Comparison of ENCODE assay signal across 1 cellular context in the genomic region with DNA sequence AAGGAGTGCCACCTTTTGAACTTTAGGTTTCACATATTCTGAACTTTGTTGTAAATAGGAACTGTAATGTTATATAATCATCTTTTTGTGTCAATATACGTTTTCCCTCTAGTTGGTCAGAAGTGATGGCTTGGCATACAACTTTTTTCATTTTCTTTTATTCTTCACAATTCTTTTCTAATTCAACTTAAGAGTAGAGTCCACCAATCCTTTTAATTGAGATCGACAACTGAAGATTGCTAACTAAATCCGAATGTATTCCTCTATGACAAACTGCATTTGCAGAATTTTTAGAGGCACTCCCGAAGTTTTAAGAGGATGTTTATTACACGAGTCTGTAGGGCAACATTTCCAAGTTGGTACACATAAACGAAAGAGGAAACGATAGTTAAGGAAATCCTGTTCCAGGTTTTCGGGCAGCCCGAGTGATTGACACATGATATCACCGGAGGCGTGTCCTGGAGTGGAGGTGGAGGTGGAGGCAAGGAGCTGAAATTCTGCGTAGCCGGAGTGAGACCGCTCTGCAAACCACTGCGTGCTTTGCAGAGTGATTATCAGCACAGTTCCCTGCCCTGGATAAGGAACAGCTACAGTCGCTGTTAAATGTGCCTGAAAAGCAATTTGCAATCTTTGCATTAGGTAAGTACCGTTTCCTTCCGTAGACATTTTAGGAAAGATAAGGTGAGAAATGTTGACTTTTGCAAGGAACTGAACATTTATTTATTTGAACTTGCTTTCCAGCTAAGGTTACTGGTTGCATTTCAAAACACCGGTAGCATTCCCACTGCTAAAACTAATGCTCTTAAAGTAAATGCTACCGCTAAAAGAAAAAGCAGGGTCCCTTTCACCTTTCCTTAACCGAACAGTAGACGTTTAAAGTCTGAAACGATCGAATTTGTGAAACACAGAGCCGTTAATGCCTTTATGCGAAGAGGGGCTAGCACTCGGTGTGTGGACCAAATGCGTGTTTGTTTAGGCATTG.
TF ChIP-seq lines count a peak whose summit lies in the region.

A gene with protein sequence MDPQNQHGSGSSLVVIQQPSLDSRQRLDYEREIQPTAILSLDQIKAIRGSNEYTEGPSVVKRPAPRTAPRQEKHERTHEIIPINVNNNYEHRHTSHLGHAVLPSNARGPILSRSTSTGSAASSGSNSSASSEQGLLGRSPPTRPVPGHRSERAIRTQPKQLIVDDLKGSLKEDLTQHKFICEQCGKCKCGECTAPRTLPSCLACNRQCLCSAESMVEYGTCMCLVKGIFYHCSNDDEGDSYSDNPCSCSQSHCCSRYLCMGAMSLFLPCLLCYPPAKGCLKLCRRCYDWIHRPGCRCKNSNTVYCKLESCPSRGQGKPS (plus strand): TSS at position 502 of the 982 bp plus-strand sequence. CDS start 4,797 bp downstream, outside the sequence.

TF ChIP-seq in HepG2, 621 proteins besides CTCF, POLR2A, EP300 and RAD21 (continued from another document and continues in another):
- TF ChIP-seq, protein P1, sequence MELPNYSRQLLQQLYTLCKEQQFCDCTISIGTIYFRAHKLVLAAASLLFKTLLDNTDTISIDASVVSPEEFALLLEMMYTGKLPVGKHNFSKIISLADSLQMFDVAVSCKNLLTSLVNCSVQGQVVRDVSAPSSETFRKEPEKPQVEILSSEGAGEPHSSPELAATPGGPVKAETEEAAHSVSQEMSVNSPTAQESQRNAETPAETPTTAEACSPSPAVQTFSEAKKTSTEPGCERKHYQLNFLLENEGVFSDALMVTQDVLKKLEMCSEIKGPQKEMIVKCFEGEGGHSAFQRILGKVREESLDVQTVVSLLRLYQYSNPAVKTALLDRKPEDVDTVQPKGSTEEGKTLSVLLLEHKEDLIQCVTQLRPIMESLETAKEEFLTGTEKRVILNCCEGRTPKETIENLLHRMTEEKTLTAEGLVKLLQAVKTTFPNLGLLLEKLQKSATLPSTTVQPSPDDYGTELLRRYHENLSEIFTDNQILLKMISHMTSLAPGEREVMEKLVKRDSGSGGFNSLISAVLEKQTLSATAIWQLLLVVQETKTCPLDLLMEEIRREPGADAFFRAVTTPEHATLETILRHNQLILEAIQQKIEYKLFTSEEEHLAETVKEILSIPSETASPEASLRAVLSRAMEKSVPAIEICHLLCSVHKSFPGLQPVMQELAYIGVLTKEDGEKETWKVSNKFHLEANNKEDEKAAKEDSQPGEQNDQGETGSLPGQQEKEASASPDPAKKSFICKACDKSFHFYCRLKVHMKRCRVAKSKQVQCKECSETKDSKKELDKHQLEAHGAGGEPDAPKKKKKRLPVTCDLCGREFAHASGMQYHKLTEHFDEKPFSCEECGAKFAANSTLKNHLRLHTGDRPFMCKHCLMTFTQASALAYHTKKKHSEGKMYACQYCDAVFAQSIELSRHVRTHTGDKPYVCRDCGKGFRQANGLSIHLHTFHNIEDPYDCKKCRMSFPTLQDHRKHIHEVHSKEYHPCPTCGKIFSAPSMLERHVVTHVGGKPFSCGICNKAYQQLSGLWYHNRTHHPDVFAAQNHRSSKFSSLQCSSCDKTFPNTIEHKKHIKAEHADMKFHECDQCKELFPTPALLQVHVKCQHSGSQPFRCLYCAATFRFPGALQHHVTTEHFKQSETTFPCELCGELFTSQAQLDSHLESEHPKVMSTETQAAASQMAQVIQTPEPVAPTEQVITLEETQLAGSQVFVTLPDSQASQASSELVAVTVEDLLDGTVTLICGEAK (IDR thresholded peaks at IDR 0.05), result no peak
- TF ChIP-seq, protein P1 (CRISPR knock-in tag; IDR thresholded peaks at IDR 0.05), result no peak; the same call in 1 of the 2 replicates
- TF ChIP-seq CENPX (CRISPR knock-in tag; IDR thresholded peaks at IDR 0.05) (no peak), YEATS2 (CRISPR knock-in tag; IDR thresholded peaks at IDR 0.05; ENCODE audit: borderline replicate concordance) (no peak; the same call in 1 of the 2 replicates), ZNF343 (CRISPR knock-in tag; IDR thresholded peaks at IDR 0.05) (no peak), MAFG (CRISPR knock-in tag; IDR thresholded peaks at IDR 0.05) (no peak), JUNB (CRISPR knock-in tag; IDR thresholded peaks at IDR 0.05; ENCODE audit: borderline replicate concordance) (no peak), MAF1 (CRISPR knock-in tag; IDR thresholded peaks at IDR 0.05; ENCODE audit: borderline replicate concordance) (no peak), KDM3A (CRISPR knock-in tag; IDR thresholded peaks at IDR 0.05; ENCODE audit: low read depth) (no peak; the same call in 1 of the 2 replicates), RBM22 (optimal IDR thresholded peaks at IDR 0.05; ENCODE audit: low read length) (no peak), DR1 (CRISPR knock-in tag; IDR thresholded peaks at IDR 0.05) (peak; percentile 64; the same call in 1 of the 2 replicates), ZFX (CRISPR knock-in tag; IDR thresholded peaks at IDR 0.05; ENCODE audit: low read depth) (no peak), ZNF879 (CRISPR knock-in tag; IDR thresholded peaks at IDR 0.05) (no peak), PAF1 (CRISPR knock-in tag; IDR thresholded peaks at IDR 0.05) (no peak), TBX3 (IDR thresholded peaks at IDR 0.05; ENCODE audit: borderline replicate concordance) (no peak), ZNF570 (CRISPR knock-in tag; IDR thresholded peaks at IDR 0.05; ENCODE audit: borderline replicate concordance) (no peak; the same call in 1 of the 2 replicates), CHD2 (IDR thresholded peaks at IDR 0.05; ENCODE audit: low read depth, low read length) (no peak), STAG1 (CRISPR knock-in tag; IDR thresholded peaks at IDR 0.05) (peak; percentile 41), ZNF143 (CRISPR knock-in tag; IDR thresholded peaks at IDR 0.05) (no peak), SAP130 (CRISPR knock-in tag; IDR thresholded peaks at IDR 0.05; ENCODE audit: low read depth) (peak; percentile 89), DNMT3B (CRISPR knock-in tag; conservative IDR thresholded peaks at IDR 0.05) (peak; percentile 55; the same call in 1 of the 2 replicates), ZNF30 (CRISPR knock-in tag; IDR thresholded peaks at IDR 0.05) (no peak), ZNF205 (CRISPR knock-in tag; IDR thresholded peaks at IDR 0.05) (no peak), IRF2 (CRISPR knock-in tag; IDR thresholded peaks at IDR 0.05) (peak; percentile 95), ZNF792 (CRISPR knock-in tag; IDR thresholded peaks at IDR 0.05) (peak; percentile 26; the same call in 1 of the 2 replicates), BCL6 (CRISPR knock-in tag; IDR thresholded peaks at IDR 0.05) (peak; percentile 69; the same call in 1 of the 2 replicates), ZNF720 (CRISPR knock-in tag; IDR thresholded peaks at IDR 0.05) (no peak), ONECUT2 (CRISPR knock-in tag; IDR thresholded peaks at IDR 0.05) (no peak), ZNF772 (CRISPR knock-in tag; IDR thresholded peaks at IDR 0.05) (no peak), ZNF703 (CRISPR knock-in tag; IDR thresholded peaks at IDR 0.05; ENCODE audit: borderline replicate concordance) (no peak), PCBP2 (optimal IDR thresholded peaks at IDR 0.05; ENCODE audit: low read depth, low read length, poor library complexity, severe bottlenecking) (no peak), FOSL2 (CRISPR knock-in tag; IDR thresholded peaks at IDR 0.05) (peak; percentile 72), BHLHE40 (IDR thresholded peaks at IDR 0.05; ENCODE audit: low read length) (0 out of 2 replicates have a peak, but pooled peaks have one; percentile 37), HHEX (CRISPR knock-in tag; IDR thresholded peaks at IDR 0.05) (0 out of 2 replicates have a peak, but pooled peaks have one; percentile 13), GATAD1 (CRISPR knock-in tag; IDR thresholded peaks at IDR 0.05) (peak; percentile 43)
- TF ChIP-seq, protein P2, sequence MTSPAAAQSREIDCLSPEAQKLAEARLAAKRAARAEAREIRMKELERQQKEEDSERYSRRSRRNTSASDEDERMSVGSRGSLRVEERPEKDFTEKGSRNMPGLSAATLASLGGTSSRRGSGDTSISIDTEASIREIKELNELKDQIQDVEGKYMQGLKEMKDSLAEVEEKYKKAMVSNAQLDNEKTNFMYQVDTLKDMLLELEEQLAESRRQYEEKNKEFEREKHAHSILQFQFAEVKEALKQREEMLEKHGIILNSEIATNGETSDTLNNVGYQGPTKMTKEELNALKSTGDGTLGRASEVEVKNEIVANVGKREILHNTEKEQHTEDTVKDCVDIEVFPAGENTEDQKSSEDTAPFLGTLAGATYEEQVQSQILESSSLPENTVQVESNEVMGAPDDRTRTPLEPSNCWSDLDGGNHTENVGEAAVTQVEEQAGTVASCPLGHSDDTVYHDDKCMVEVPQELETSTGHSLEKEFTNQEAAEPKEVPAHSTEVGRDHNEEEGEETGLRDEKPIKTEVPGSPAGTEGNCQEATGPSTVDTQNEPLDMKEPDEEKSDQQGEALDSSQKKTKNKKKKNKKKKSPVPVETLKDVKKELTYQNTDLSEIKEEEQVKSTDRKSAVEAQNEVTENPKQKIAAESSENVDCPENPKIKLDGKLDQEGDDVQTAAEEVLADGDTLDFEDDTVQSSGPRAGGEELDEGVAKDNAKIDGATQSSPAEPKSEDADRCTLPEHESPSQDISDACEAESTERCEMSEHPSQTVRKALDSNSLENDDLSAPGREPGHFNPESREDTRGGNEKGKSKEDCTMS (CRISPR knock-in tag; conservative IDR thresholded peaks at IDR 0.05), result 0 out of 2 replicates have a peak, but pooled peaks have one; percentile 27
- TF ChIP-seq, protein P3, sequence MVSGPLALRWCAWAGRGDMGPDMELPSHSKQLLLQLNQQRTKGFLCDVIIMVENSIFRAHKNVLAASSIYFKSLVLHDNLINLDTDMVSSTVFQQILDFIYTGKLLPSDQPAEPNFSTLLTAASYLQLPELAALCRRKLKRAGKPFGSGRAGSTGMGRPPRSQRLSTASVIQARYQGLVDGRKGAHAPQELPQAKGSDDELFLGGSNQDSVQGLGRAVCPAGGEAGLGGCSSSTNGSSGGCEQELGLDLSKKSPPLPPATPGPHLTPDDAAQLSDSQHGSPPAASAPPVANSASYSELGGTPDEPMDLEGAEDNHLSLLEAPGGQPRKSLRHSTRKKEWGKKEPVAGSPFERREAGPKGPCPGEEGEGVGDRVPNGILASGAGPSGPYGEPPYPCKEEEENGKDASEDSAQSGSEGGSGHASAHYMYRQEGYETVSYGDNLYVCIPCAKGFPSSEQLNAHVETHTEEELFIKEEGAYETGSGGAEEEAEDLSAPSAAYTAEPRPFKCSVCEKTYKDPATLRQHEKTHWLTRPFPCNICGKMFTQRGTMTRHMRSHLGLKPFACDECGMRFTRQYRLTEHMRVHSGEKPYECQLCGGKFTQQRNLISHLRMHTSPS (CRISPR knock-in tag; IDR thresholded peaks at IDR 0.05; ENCODE audit: low read depth), result no peak
- TF ChIP-seq, protein P4, sequence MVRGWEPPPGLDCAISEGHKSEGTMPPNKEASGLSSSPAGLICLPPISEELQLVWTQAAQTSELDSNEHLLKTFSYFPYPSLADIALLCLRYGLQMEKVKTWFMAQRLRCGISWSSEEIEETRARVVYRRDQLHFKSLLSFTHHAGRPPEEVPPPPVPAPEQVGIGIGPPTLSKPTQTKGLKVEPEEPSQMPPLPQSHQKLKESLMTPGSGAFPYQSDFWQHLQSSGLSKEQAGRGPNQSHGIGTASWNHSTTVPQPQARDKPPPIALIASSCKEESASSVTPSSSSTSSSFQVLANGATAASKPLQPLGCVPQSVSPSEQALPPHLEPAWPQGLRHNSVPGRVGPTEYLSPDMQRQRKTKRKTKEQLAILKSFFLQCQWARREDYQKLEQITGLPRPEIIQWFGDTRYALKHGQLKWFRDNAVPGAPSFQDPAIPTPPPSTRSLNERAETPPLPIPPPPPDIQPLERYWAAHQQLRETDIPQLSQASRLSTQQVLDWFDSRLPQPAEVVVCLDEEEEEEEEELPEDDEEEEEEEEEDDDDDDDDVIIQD (CRISPR knock-in tag; IDR thresholded peaks at IDR 0.05; ENCODE audit: low read depth), result peak; percentile 86
- TF ChIP-seq, protein P5, sequence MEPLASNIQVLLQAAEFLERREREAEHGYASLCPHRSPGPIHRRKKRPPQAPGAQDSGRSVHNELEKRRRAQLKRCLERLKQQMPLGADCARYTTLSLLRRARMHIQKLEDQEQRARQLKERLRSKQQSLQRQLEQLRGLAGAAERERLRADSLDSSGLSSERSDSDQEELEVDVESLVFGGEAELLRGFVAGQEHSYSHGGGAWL (CRISPR knock-in tag; IDR thresholded peaks at IDR 0.05), result peak; percentile 48; the same call in 1 of the 2 replicates
- TF ChIP-seq, protein P6, sequence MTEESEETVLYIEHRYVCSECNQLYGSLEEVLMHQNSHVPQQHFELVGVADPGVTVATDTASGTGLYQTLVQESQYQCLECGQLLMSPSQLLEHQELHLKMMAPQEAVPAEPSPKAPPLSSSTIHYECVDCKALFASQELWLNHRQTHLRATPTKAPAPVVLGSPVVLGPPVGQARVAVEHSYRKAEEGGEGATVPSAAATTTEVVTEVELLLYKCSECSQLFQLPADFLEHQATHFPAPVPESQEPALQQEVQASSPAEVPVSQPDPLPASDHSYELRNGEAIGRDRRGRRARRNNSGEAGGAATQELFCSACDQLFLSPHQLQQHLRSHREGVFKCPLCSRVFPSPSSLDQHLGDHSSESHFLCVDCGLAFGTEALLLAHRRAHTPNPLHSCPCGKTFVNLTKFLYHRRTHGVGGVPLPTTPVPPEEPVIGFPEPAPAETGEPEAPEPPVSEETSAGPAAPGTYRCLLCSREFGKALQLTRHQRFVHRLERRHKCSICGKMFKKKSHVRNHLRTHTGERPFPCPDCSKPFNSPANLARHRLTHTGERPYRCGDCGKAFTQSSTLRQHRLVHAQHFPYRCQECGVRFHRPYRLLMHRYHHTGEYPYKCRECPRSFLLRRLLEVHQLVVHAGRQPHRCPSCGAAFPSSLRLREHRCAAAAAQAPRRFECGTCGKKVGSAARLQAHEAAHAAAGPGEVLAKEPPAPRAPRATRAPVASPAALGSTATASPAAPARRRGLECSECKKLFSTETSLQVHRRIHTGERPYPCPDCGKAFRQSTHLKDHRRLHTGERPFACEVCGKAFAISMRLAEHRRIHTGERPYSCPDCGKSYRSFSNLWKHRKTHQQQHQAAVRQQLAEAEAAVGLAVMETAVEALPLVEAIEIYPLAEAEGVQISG (CRISPR knock-in tag; IDR thresholded peaks at IDR 0.05), result peak; percentile 52; the same call in 1 of the 2 replicates
